ENCODE assay signal across 27 cellular contexts in the genomic region with DNA sequence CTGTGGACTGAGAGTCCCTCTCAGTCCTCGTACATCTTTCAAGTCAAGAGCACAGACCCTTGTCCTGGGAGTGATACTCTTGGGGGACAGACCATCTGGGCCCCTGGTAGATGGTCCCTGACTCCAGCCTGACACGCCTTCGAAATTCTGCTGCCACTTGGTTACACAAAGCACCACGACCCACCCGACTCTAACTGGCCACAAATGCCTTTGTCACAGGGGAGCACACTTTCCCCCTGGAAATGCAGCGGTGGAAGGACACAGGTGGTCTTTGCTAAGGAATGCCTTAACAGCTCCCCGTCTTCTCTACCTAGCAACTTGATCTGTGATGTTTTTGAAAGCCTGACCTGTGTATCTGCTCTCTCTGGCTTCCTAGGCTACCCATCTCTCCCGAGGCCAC. TPM values are rescaled to one million over a fixed set of nuclear protein-coding genes. Genes with fewer than 3 reads are reported as not detected.
DNase-seq lines count a peak whose midpoint lies in the region; ATAC-seq and TF ChIP-seq lines count a peak whose summit lies in the region.
"Had no signal": no experiment of that assay in that cellular context is flagged by ENCODE, and none has a peak within 500 bp of the region (broad histone marks: within the 10 kb centered on the region; RNA-seq: fewer than 3 reads in every experiment).

No MANE protein-coding gene starts in this region.

- intact Hi-C loops in left ventricle myocardium inferior (cut with micrococcal nuclease): no loop called here
- intact Hi-C loops in Right ventricle myocardium inferior (cut with DNase I): loop anchor here (5.0 to 10.0 kb wide), 2 partner anchors 177 to 310 kb away; a partner anchor contains a TSS
- intact Hi-C loops in mucosa of descending colon (cut with DNase I, micrococcal nuclease): loop anchor here (10.0 kb wide), 1 partner anchor 307 kb away; a partner anchor contains a TSS

- no peak overlapping the region for H3K4me3 Mint-ChIP-seq in T-helper 1 cell treated with Interleukin-12 subunit alpha and Interleukin-12 subunit beta and Interleukin-4 antibody, amounts not matched to agents 30 μg/mL and 1 μg/mL, for 36 hours
- H3K4me3 Mint-ChIP-seq in central memory CD8-positive, alpha-beta T cell: no peak overlapping the region
- peak overlapping the region; percentile 90 to 95 for H3K4me3 Mint-ChIP-seq in stimulated activated naive CD8-positive, alpha-beta T cell treated with anti-CD3 and anti-CD28 coated beads, Interleukin-15, amount 100 ng/mL, for 72 hours
- H3K4me3 Mint-ChIP-seq: mesothelial cell of epicardium; natural killer cell treated with Interleukin-12 subunit alpha and Interleukin-12 subunit beta and Interleukin-15 and Interleukin-18, amount 100 ng/mL, for 72 hours had no signal

- TF ChIP-seq POLR2A in tibial nerve (IDR thresholded peaks at IDR 0.05): no peak

- DNase-seq in T-helper 1 cell: no peak
- no peak for DNase-seq in left ventricle myocardium inferior
- DNase-seq in Right ventricle myocardium inferior (ENCODE audit: missing footprints): no peak
- DNase-seq in central memory CD8-positive, alpha-beta T cell (ENCODE audit: low spot score in 2 of 2): no peak
- DNase-seq in stimulated activated naive CD8-positive, alpha-beta T cell treated with anti-CD3 and anti-CD28 coated beads, Interleukin-15, amount 100 ng/mL, for 72 hours: no peak
- no peak for DNase-seq in tibial nerve (ENCODE audit: low spot score in 2 of 2)
- no peak for DNase-seq in mucosa of descending colon
- DNase-seq: activated CD4-positive, CD25-positive, alpha-beta regulatory T cell; body of pancreas; NCI-H1105; NCI-H187 treated with DMSO at 0.1 percent for 48 hours; NCI-H524 treated with DMSO at 0.1 percent for 48 hours; PC-3; small intestine; stimulated activated CD4-positive, alpha-beta T cell treated with anti-CD3 and anti-CD28 coated beads, Interleukin-2, amount 100 ng/mL, for 24 hours; upper lobe of right lung had no signal

- ATAC-seq in Right ventricle myocardium inferior: no peak
- no peak for ATAC-seq in central memory CD8-positive, alpha-beta T cell (replicated peaks; ENCODE audit: extremely low read depth, poor library complexity, severe bottlenecking)
- no peak for ATAC-seq in stimulated activated naive CD8-positive, alpha-beta T cell treated with anti-CD3 and anti-CD28 coated beads, Interleukin-15, amount 100 ng/mL, for 72 hours
- ATAC-seq in mucosa of descending colon: no peak
- ATAC-seq: body of pancreas; K562; natural killer cell treated with Interleukin-12 subunit alpha and Interleukin-12 subunit beta and Interleukin-15 and Interleukin-18, amount 100 ng/mL, for 72 hours; PC-3; upper lobe of right lung had no signal

- H3K9me3 Mint-ChIP-seq in T-helper 1 cell treated with Interleukin-12 subunit alpha and Interleukin-12 subunit beta and Interleukin-4 antibody, amounts not matched to agents 30 μg/mL and 1 μg/mL, for 36 hours: no peaks in the 10 kb centered on the region
- no peaks in the 10 kb centered on the region for H3K9me3 Mint-ChIP-seq in central memory CD8-positive, alpha-beta T cell
- H3K9me3 Mint-ChIP-seq in stimulated activated naive CD8-positive, alpha-beta T cell treated with anti-CD3 and anti-CD28 coated beads, Interleukin-15, amount 100 ng/mL, for 72 hours: no peaks in the 10 kb centered on the region
- H3K9me3 Mint-ChIP-seq: mesothelial cell of epicardium; natural killer cell treated with Interleukin-12 subunit alpha and Interleukin-12 subunit beta and Interleukin-15 and Interleukin-18, amount 100 ng/mL, for 72 hours had no signal

- TF ChIP-seq CTCF in left ventricle myocardium inferior (IDR thresholded peaks at IDR 0.05; ENCODE audit: borderline replicate concordance) (no peak), tibial nerve (IDR thresholded peaks at IDR 0.05) (no peak), mucosa of descending colon (IDR thresholded peaks at IDR 0.05) (no peak)

- peak overlapping the region; percentile 8 for H3K27ac Mint-ChIP-seq in T-helper 1 cell treated with Interleukin-12 subunit alpha and Interleukin-12 subunit beta and Interleukin-4 antibody, amounts not matched to agents 30 μg/mL and 1 μg/mL, for 36 hours
- peak overlapping the region; percentile 87 for H3K27ac Mint-ChIP-seq in central memory CD8-positive, alpha-beta T cell (ENCODE audit: low read depth)
- H3K27ac Mint-ChIP-seq in stimulated activated naive CD8-positive, alpha-beta T cell treated with anti-CD3 and anti-CD28 coated beads, Interleukin-15, amount 100 ng/mL, for 72 hours: peak overlapping the region; percentile 78 to 81
- H3K27ac Mint-ChIP-seq: mesothelial cell of epicardium had no signal

- H3K4me1 ChIP-seq in left ventricle myocardium inferior (peaks cover 44% of the 10 kb centered on the region), tibial nerve (peaks cover 0 to 23% (median 6%) of the 10 kb centered on the region in 4 donors), mucosa of descending colon (ENCODE audit: low read depth) (no peaks in the 10 kb centered on the region)

- H3K27ac ChIP-seq in left ventricle myocardium inferior (replicated peaks): peak overlapping the region; percentile 52
- no peak overlapping the region for H3K27ac ChIP-seq in tibial nerve
- H3K27ac ChIP-seq: 22Rv1, body of pancreas, C4-2B, upper lobe of right lung had no signal

- 79 to 91% methylated on average over 8 of the region's 8 CpGs for WGBS in tibial nerve, 2 donors

- H3K4me1 Mint-ChIP-seq in T-helper 1 cell treated with Interleukin-12 subunit alpha and Interleukin-12 subunit beta and Interleukin-4 antibody, amounts not matched to agents 30 μg/mL and 1 μg/mL, for 36 hours (ENCODE audit: low read depth): peaks cover 56% of the 10 kb centered on the region
- peaks cover 65% of the 10 kb centered on the region for H3K4me1 Mint-ChIP-seq in central memory CD8-positive, alpha-beta T cell
- peaks cover 96% of the 10 kb centered on the region for H3K4me1 Mint-ChIP-seq in stimulated activated naive CD8-positive, alpha-beta T cell treated with anti-CD3 and anti-CD28 coated beads, Interleukin-15, amount 100 ng/mL, for 72 hours

- H3K9me3 ChIP-seq in left ventricle myocardium inferior (replicated peaks) (no peaks in the 10 kb centered on the region), tibial nerve (no peaks in the 10 kb centered on the region), mucosa of descending colon (no peaks in the 10 kb centered on the region)
- H3K9me3 ChIP-seq: body of pancreas, upper lobe of right lung had no signal

- H3K4me3 ChIP-seq in left ventricle myocardium inferior (no peak overlapping the region), tibial nerve (no peak overlapping the region), mucosa of descending colon (no peak overlapping the region)
- H3K4me3 ChIP-seq: body of pancreas, K562, upper lobe of right lung had no signal

- H3K36me3 Mint-ChIP-seq in T-helper 1 cell treated with Interleukin-12 subunit alpha and Interleukin-12 subunit beta and Interleukin-4 antibody, amounts not matched to agents 30 μg/mL and 1 μg/mL, for 36 hours (ENCODE audit: low read depth): no peaks in the 10 kb centered on the region
- H3K36me3 Mint-ChIP-seq in central memory CD8-positive, alpha-beta T cell (ENCODE audit: insufficient read depth): peaks cover 5% of the 10 kb centered on the region
- H3K36me3 Mint-ChIP-seq: mesothelial cell of epicardium; natural killer cell treated with Interleukin-12 subunit alpha and Interleukin-12 subunit beta and Interleukin-15 and Interleukin-18, amount 100 ng/mL, for 72 hours had no signal

- H3K27me3 Mint-ChIP-seq in T-helper 1 cell treated with Interleukin-12 subunit alpha and Interleukin-12 subunit beta and Interleukin-4 antibody, amounts not matched to agents 30 μg/mL and 1 μg/mL, for 36 hours (ENCODE audit: low read depth): peaks cover 4% of the 10 kb centered on the region
- no peaks in the 10 kb centered on the region for H3K27me3 Mint-ChIP-seq in central memory CD8-positive, alpha-beta T cell
- H3K27me3 Mint-ChIP-seq in stimulated activated naive CD8-positive, alpha-beta T cell treated with anti-CD3 and anti-CD28 coated beads, Interleukin-15, amount 100 ng/mL, for 72 hours: no peaks in the 10 kb centered on the region

- no peaks in the 10 kb centered on the region for H3K27me3 ChIP-seq in left ventricle myocardium inferior (ENCODE audit: low read depth)
- H3K27me3 ChIP-seq in tibial nerve: no peaks in the 10 kb centered on the region
- H3K27me3 ChIP-seq: body of pancreas, upper lobe of right lung had no signal

- TF ChIP-seq EP300 in tibial nerve (IDR thresholded peaks at IDR 0.05): no peak

- no peaks in the 10 kb centered on the region for H3K36me3 ChIP-seq in left ventricle myocardium inferior
- H3K36me3 ChIP-seq in tibial nerve: no peaks in the 10 kb centered on the region
- H3K36me3 ChIP-seq in mucosa of descending colon (ENCODE audit: low read depth): no peaks in the 10 kb centered on the region
- H3K36me3 ChIP-seq: upper lobe of right lung had no signal

RNA-seq across cellular contexts. Expression of a gene that starts 13.8 kb away (rescaled TPM):
- total RNA-seq in left ventricle myocardium inferior (10.3 TPM), Right ventricle myocardium inferior (10.2 TPM), tibial nerve (10 to 100 TPM; 12.3 to 19.5 (median 16.7) TPM), mucosa of descending colon (10 to 100 TPM; 11.8 to 15.1 (median 14.1) TPM)

RNA-seq across cellular contexts. Expression of a gene that starts 27.3 kb away (rescaled TPM):
- total RNA-seq in left ventricle myocardium inferior (0.30 TPM), Right ventricle myocardium inferior (0.49 TPM), tibial nerve (not detected), mucosa of descending colon (under 1 TPM; 0.07 to 0.35 (median 0.29) TPM)
- total RNA-seq: body of pancreas; glomerular endothelial cell; MCF 10A; natural killer cell treated with Interleukin-12 subunit alpha and Interleukin-12 subunit beta and Interleukin-15 and Interleukin-18, amount 100 ng/mL, for 72 hours; osteocyte; upper lobe of right lung had no signal

RNA-seq across cellular contexts. Expression of a gene that starts 44.1 kb away (rescaled TPM):
- not detected for total RNA-seq in left ventricle myocardium inferior
- total RNA-seq in Right ventricle myocardium inferior: not detected
- total RNA-seq in tibial nerve: not detected
- not detected for total RNA-seq in mucosa of descending colon
- total RNA-seq: body of pancreas; cerebellum; glomerular endothelial cell; K562; lower leg skin; MCF 10A; mesothelial cell of epicardium; natural killer cell treated with Interleukin-12 subunit alpha and Interleukin-12 subunit beta and Interleukin-15 and Interleukin-18, amount 100 ng/mL, for 72 hours; osteocyte; PC-3; upper lobe of right lung had no signal

Comparison
In these comparisons a context has a peak if more than half of its experiments do, and no peak if none do; other contexts are left out.
1. H3K27ac Mint-ChIP-seq: peak in every context shown above with its lines; median percentile 87 in central memory CD8-positive, alpha-beta T cell; 80 in stimulated activated naive CD8-positive, alpha-beta T cell treated with anti-CD3 and anti-CD28 coated beads, Interleukin-15, amount 100 ng/mL, for 72 hours; 8 in T-helper 1 cell treated with Interleukin-12 subunit alpha and Interleukin-12 subunit beta and Interleukin-4 antibody, amounts not matched to agents 30 μg/mL and 1 μg/mL, for 36 hours.
2. H3K4me3 Mint-ChIP-seq: peak in stimulated activated naive CD8-positive, alpha-beta T cell treated with anti-CD3 and anti-CD28 coated beads, Interleukin-15, amount 100 ng/mL, for 72 hours (2 of 2); none in T-helper 1 cell treated with Interleukin-12 subunit alpha and Interleukin-12 subunit beta and Interleukin-4 antibody, amounts not matched to agents 30 μg/mL and 1 μg/mL, for 36 hours (single experiment) and central memory CD8-positive, alpha-beta T cell (single experiment).